ENCODE assay signal across 1 cellular context in genomic region chr20:2261105-2261504, GRCh38.
TF ChIP-seq lines count a peak whose summit lies in the region.

No MANE protein-coding gene starts in this region.

TF ChIP-seq in SK-N-SH, 30 proteins besides CTCF, POLR2A, EP300 and RAD21 (continued from another document):
- TF ChIP-seq REST (IDR thresholded peaks at IDR 0.05; ENCODE audit: low read depth, low read length): no peak
- TF ChIP-seq RCOR1 (IDR thresholded peaks at IDR 0.05; ENCODE audit: low read length): no peak
- no peak for TF ChIP-seq FOSL2 (IDR thresholded peaks at IDR 0.05; ENCODE audit: borderline replicate concordance, low read depth)
- TF ChIP-seq FOXM1 (IDR thresholded peaks at IDR 0.05; ENCODE audit: low read depth): no peak
- no peak for TF ChIP-seq CHD2 (IDR thresholded peaks at IDR 0.05; ENCODE audit: low read length, partially characterized antibody)
